In the genomic region with DNA sequence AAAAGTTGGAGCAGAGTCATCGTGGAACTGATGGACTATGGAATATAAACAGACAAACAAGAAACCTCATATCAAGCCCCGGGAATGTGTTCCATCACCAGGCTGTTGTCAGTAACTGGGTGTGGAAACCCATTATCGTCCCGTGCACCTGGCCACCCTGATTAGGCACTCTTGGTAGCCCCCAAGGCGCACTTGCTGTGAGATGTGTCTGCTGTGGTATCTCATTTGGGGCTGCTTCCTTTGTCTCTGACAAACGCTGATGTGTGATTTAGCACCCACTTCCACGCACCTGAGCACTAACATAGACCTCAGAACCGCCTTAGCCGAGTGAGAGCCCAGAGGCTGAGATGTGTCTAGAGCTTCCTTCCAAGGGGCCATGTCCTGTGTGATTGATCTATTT, we compare ENCODE assay signal across 24 cellular contexts.
DNase-seq lines count a peak whose midpoint lies in the region; ATAC-seq and TF ChIP-seq lines count a peak whose summit lies in the region.
"Had no signal": no experiment of that assay in that cellular context is flagged by ENCODE, and none has a peak within 500 bp of the region (broad histone marks: within the 10 kb centered on the region; RNA-seq: fewer than 3 reads in every experiment).

No MANE protein-coding gene starts in this region.

- TF ChIP-seq POLR2A in erythroblast (IDR thresholded peaks at IDR 0.05; ENCODE audit: low read length) (no peak), sigmoid colon (IDR thresholded peaks at IDR 0.05) (no peak), transverse colon (IDR thresholded peaks at IDR 0.05) (no peak), Peyer's patch (IDR thresholded peaks at IDR 0.05) (no peak)

- peaks cover 14% of the 10 kb centered on the region for H3K4me1 Mint-ChIP-seq in Caco-2 (ENCODE audit: low read depth, unreplicated experiment)
- H3K4me1 Mint-ChIP-seq: IgD-negative memory B cell had no signal

- no peak for ATAC-seq in GM21515 (IDR thresholded peaks at IDR 0.05; ENCODE audit: unreplicated experiment)
- ATAC-seq: GM12878 had no signal

- in situ Hi-C loops in transverse colon (cut with MboI; ENCODE audit: low pct_ligation_motif_present in 1 of 4, low pct_unique_long_range_greater_than_20kb in 1 of 4, low sequenced_read_pairs in 3 of 4): loop anchor here in 2 of 4 donors (10.0 to 25.0 kb wide), 3 partner anchors 284 to 436 kb away; partner anchors contain the start of gene FMNL2 (in 2 of the 2)

- H3K36me3 ChIP-seq in Caco-2 (ENCODE audit: control insufficient read depth, insufficient read depth, low read length) (peaks cover 3% of the 10 kb centered on the region), sigmoid colon (peaks cover 0 to 18% (median 2%) of the 10 kb centered on the region in 4 donors), transverse colon (no peaks in the 10 kb centered on the region), Peyer's patch (peaks cover 0 to 8% (median 0%) of the 10 kb centered on the region in 3 donors)

- BruUV-seq in Caco-2 (replicated peaks; lab: Mats Ljungman, UMichigan): no TSS peak

- H3K9me3 ChIP-seq in Caco-2 (no peaks in the 10 kb centered on the region), sigmoid colon (no peaks in the 10 kb centered on the region), transverse colon (no peaks in the 10 kb centered on the region), Peyer's patch (no peaks in the 10 kb centered on the region)
- H3K9me3 ChIP-seq: BLaER1 had no signal

- peaks cover 9% of the 10 kb centered on the region for H3K4me1 ChIP-seq in Caco-2
- peaks cover 0 to 12% (median 5%) of the 10 kb centered on the region in 4 donors for H3K4me1 ChIP-seq in sigmoid colon
- no peaks in the 10 kb centered on the region for H3K4me1 ChIP-seq in transverse colon
- no peaks in the 10 kb centered on the region for H3K4me1 ChIP-seq in Peyer's patch

- intact Hi-C loops in Caco-2 (cut with micrococcal nuclease; ENCODE audit: unreplicated experiment) (no loop called here), sigmoid colon (cut with DNase I) (loop anchor here (5.0 kb wide), 1 partner anchor 284 kb away; the partner anchor contains the start of gene FMNL2), transverse colon (cut with DNase I; ENCODE audit: low total_unique reads) (loop anchor here (10.0 kb wide), 1 partner anchor 286 kb away; the partner anchor contains the start of gene FMNL2)

- TF ChIP-seq EP300 in sigmoid colon (IDR thresholded peaks at IDR 0.05) (no peak), transverse colon (IDR thresholded peaks at IDR 0.05; ENCODE audit: low read depth) (no peak)

- H3K9me3 Mint-ChIP-seq in Caco-2 (ENCODE audit: unreplicated experiment): no peaks in the 10 kb centered on the region
- H3K9me3 Mint-ChIP-seq: CD4-positive, alpha-beta T cell; IgD-negative memory B cell had no signal

- H3K36me3 Mint-ChIP-seq in Caco-2 (ENCODE audit: insufficient read depth, unreplicated experiment): peaks cover 57% of the 10 kb centered on the region
- H3K36me3 Mint-ChIP-seq: IgD-negative memory B cell had no signal

- no peak for DNase-seq in Caco-2
- DNase-seq in erythroblast (lab: John Stamatoyannopoulos, UW): peak; percentile 47 to 54
- no peak for DNase-seq in sigmoid colon
- no peak for DNase-seq in transverse colon
- DNase-seq in mesenteric fat pad (ENCODE audit: low spot score): no peak
- DNase-seq in Peyer's patch: no peak
- DNase-seq: CD4-positive, alpha-beta T cell; COR-L47; DMS 273 treated with DMSO at 0.1 percent for 48 hours; DMS79; EL; GDM1; NCI-H1048; NCI-H1417; NCI-H1694; NCI-H2029 treated with DMSO at 0.1 percent for 48 hours; NCI-H2227 treated with DMSO at 0.1 percent for 48 hours; NCI-H69; SHP77 treated with DMSO at 0.1 percent for 48 hours had no signal

- H3K4me3 ChIP-seq in Caco-2 (ENCODE audit: low read depth, low read length): no peak overlapping the region
- H3K4me3 ChIP-seq in sigmoid colon: no peak overlapping the region
- H3K4me3 ChIP-seq in transverse colon: no peak overlapping the region
- no peak overlapping the region for H3K4me3 ChIP-seq in Peyer's patch
- H3K4me3 ChIP-seq: BLaER1, GM12878 had no signal

- H3K27me3 ChIP-seq in Caco-2 (replicated peaks; ENCODE audit: control insufficient read depth, insufficient read depth, low read length): no peaks in the 10 kb centered on the region
- H3K27me3 ChIP-seq in sigmoid colon: no peaks in the 10 kb centered on the region
- H3K27me3 ChIP-seq in transverse colon: no peaks in the 10 kb centered on the region
- no peaks in the 10 kb centered on the region for H3K27me3 ChIP-seq in Peyer's patch
- H3K27me3 ChIP-seq: BLaER1 had no signal

- no peak overlapping the region for H3K4me3 Mint-ChIP-seq in Caco-2 (ENCODE audit: unreplicated experiment)
- H3K4me3 Mint-ChIP-seq: CD4-positive, alpha-beta T cell; IgD-negative memory B cell had no signal

- H3K27ac ChIP-seq in sigmoid colon (peak overlapping the region in 3 of 4 donors; percentile 61 to 81 (median 76)), transverse colon (peak overlapping the region in 3 of 4 donors; percentile 50 to 62 (median 53)), Peyer's patch (no peak overlapping the region)
- H3K27ac ChIP-seq: BLaER1, HL-60 had no signal

- no peaks in the 10 kb centered on the region for H3K27me3 Mint-ChIP-seq in Caco-2 (ENCODE audit: insufficient read depth, unreplicated experiment)
- H3K27me3 Mint-ChIP-seq: CD4-positive, alpha-beta T cell; IgD-negative memory B cell had no signal

- 91% methylated on average over 9 of the region's 9 CpGs for WGBS in sigmoid colon, 2 donors
- WGBS in transverse colon (ENCODE audit: low coverage in 1 of 2), 2 donors: 33 to 95% methylated on average over 1 to 9 of the region's 9 CpGs

- CTCF ChIA-PET in Caco-2 (lab: Charles Lee): no interaction called here

- POLR2A ChIA-PET in Caco-2 (lab: Charles Lee): no interaction called here

- peak overlapping the region; percentile 29 for H3K27ac Mint-ChIP-seq in Caco-2 (ENCODE audit: unreplicated experiment)
- H3K27ac Mint-ChIP-seq: CD4-positive, alpha-beta T cell; IgD-negative memory B cell had no signal

- no peak for TF ChIP-seq CTCF in Caco-2 (IDR thresholded peaks at IDR 0.05; ENCODE audit: insufficient read depth in 1 of 2, low read depth in 1 of 2, low read length in 1 of 2, severe bottlenecking in 1 of 2, unreplicated experiment in 1 of 2)
- TF ChIP-seq CTCF in sigmoid colon (IDR thresholded peaks at IDR 0.05): no peak
- no peak for TF ChIP-seq CTCF in transverse colon (IDR thresholded peaks at IDR 0.05)
- TF ChIP-seq CTCF in Peyer's patch (IDR thresholded peaks at IDR 0.05): no peak

Comparison
In these comparisons a context has a peak if more than half of its experiments do, and no peak if none do; other contexts are left out.
1. DNase-seq: peak in erythroblast (2 of 2); none in Caco-2 (0 of 2), sigmoid colon (single experiment), transverse colon (single experiment), mesenteric fat pad (single experiment) and Peyer's patch (0 of 3).
2. H3K27ac ChIP-seq: peak in sigmoid colon (3 of 4) and transverse colon (3 of 4); none in Peyer's patch (0 of 4).